Comparison of ENCODE assay signal across 22 cellular contexts in the genomic region with DNA sequence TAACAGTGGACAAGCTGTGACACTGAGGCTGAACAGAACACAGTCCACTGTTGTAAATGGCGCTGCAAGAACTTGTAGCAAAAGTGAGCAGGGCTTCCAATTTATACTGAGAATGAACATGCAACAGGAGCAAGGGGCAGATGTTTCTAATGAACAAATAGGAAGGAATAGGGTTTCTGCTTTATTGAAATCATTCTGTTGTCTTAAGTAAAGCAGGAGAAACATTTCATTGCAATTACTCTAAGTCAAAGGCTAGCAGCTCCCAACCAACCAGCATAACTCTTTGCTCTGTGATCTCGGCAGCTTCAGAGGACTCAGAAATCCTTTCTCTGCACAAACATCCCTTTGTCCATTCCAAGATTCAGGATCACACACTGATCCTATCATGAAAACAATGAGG.
"Had no signal": no experiment of that assay in that cellular context is flagged by ENCODE, and none has a peak within 500 bp of the region (broad histone marks: within the 10 kb centered on the region; RNA-seq: fewer than 3 reads in every experiment).

No MANE protein-coding gene starts in this region.

- H3K36me3 ChIP-seq: SJSA1 had no signal

- H3K27ac ChIP-seq: HL-60, KMS-11, SJSA1 had no signal

- DNase-seq: Kasumi-1, NCI-H1092 treated with DMSO at 0.1 percent for 48 hours, NCI-H1436, NCI-H187, NCI-H2029, NCI-H2081 treated with DMSO at 0.1 percent for 48 hours, NCI-H2171, NCI-H226, NCI-H446, NCI-H510A, NCI-H524 treated with DMSO at 0.1 percent for 48 hours, NCI-H69, NCI-H774, Right ventricle myocardium superior, RPMI8226, SIG-M5 had no signal

- H3K9ac ChIP-seq: KMS-11 had no signal

- H3K4me2 ChIP-seq: KMS-11 had no signal

- H3K36me3 Mint-ChIP-seq: IgD-negative memory B cell had no signal

- H3K27ac Mint-ChIP-seq: IgD-negative memory B cell had no signal

- ATAC-seq: K562, SK-N-SH treated with all-trans-retinoic acid at 6 μM for 48 hours had no signal

- H3K9me3 ChIP-seq: SJSA1 had no signal

- H3K4me1 ChIP-seq: SJSA1 had no signal

- H3K4me3 ChIP-seq: K562, SJSA1 had no signal

- H3K4me3 Mint-ChIP-seq: IgD-negative memory B cell had no signal

- H3K27me3 ChIP-seq: SJSA1 had no signal
